29 cellular contexts compared by ENCODE assay signal in genomic region chr11:5115339-5115738, GRCh38. TPM values are rescaled to one million over a fixed set of nuclear protein-coding genes. Genes with fewer than 3 reads are reported as not detected.
A peak's percentile ranks its signal among the peaks of the same experiment; 100 is the strongest.
DNase-seq lines count a peak whose midpoint lies in the region; ATAC-seq, FAIRE-seq and TF ChIP-seq lines count a peak whose summit lies in the region.
"Had no signal": no experiment of that assay in that cellular context is flagged by ENCODE, and none has a peak within 500 bp of the region (broad histone marks: within the 10 kb centered on the region; RNA-seq: fewer than 3 reads in every experiment).

No MANE protein-coding gene starts in this region.

- no peak for ATAC-seq in HepG2
- no peak for ATAC-seq in right lobe of liver
- ATAC-seq in K562, result no peak
- ATAC-seq in GM18511 (IDR thresholded peaks at IDR 0.05; ENCODE audit: unreplicated experiment), result no peak
- ATAC-seq: GM12878 had no signal

- H3K27me3 ChIP-seq in HepG2 (ENCODE audit: control insufficient read depth in 1 of 2, insufficient read depth in 2 of 2, low read length in 2 of 2) (no peaks in the 10 kb centered on the region), right lobe of liver (no peaks in the 10 kb centered on the region), K562 (ENCODE audit: control insufficient read depth in 2 of 2, insufficient read depth in 2 of 2, low read length in 2 of 2) (no peaks in the 10 kb centered on the region)
- H3K27me3 ChIP-seq: BE2C, BLaER1 had no signal

- H3K9me1 ChIP-seq in K562 (ENCODE audit: control insufficient read depth, insufficient read depth, low read length), result no peaks in the 10 kb centered on the region

- H3K79me2 ChIP-seq in HepG2 (ENCODE audit: insufficient read depth, low read length), result no peaks in the 10 kb centered on the region
- H3K79me2 ChIP-seq in K562 (ENCODE audit: control insufficient read depth, insufficient read depth, low read length), result no peaks in the 10 kb centered on the region

- no TSS peak for BruUV-seq in HepG2 (replicated peaks; lab: Mats Ljungman, UMichigan)
- no TSS peak for BruUV-seq in K562 (replicated peaks; lab: Mats Ljungman, UMichigan)

- H3K4me1 ChIP-seq in HepG2 (ENCODE audit: insufficient read depth, low read length) (no peaks in the 10 kb centered on the region), right lobe of liver (no peaks in the 10 kb centered on the region), K562 (replicated peaks in 1 of 2; ENCODE audit: control insufficient read depth in 2 of 2, insufficient read depth in 2 of 2, low read length in 2 of 2) (no peaks in the 10 kb centered on the region)
- H3K4me1 ChIP-seq: BE2C, BLaER1 had no signal

- no peak for TF ChIP-seq CTCF in HepG2 (CRISPR knock-in tag; IDR thresholded peaks at IDR 0.05)
- TF ChIP-seq CTCF in right lobe of liver (IDR thresholded peaks at IDR 0.05), result no peak
- TF ChIP-seq CTCF in K562 (IDR thresholded peaks at IDR 0.05 in 2 of 3, conservative IDR thresholded peaks at IDR 0.05 in 1 of 3; ENCODE audit: insufficient read depth in 2 of 3, low read depth in 1 of 3, low read length in 3 of 3), result no peak

- CTCF ChIA-PET in HepG2 (lab: Yijun Ruan, JAX; ENCODE audit: low intra/inter-chr PET ratio, low total read pairs), result no interaction called here
- CTCF ChIA-PET in K562 (lab: Yijun Ruan, JAX; ENCODE audit: low intra/inter-chr PET ratio), result no interaction called here

- TF ChIP-seq POLR2A in HepG2 (IDR thresholded peaks at IDR 0.05; ENCODE audit: insufficient read depth in 1 of 2, low read depth in 2 of 2, low read length in 2 of 2) (no peak), right lobe of liver (IDR thresholded peaks at IDR 0.05) (no peak), K562 (conservative IDR thresholded peaks at IDR 0.05) (no peak)

- H3K9ac ChIP-seq in HepG2 (ENCODE audit: insufficient read depth, low read depth, low read length) (no peak overlapping the region), K562 (ENCODE audit: insufficient read depth in 1 of 2, low read depth in 2 of 2, low read length in 2 of 2) (no peak overlapping the region)
- H3K9ac ChIP-seq: BLaER1 had no signal

- H3K4me2 ChIP-seq in HepG2 (ENCODE audit: low read depth, low read length) (no peak overlapping the region), K562 (ENCODE audit: insufficient read depth, low read length) (no peak overlapping the region)
- H3K4me2 ChIP-seq: BLaER1 had no signal

- no peaks in the 10 kb centered on the region for H4K20me1 ChIP-seq in HepG2 (ENCODE audit: insufficient read depth, low read length)
- no peaks in the 10 kb centered on the region for H4K20me1 ChIP-seq in K562 (replicated peaks; ENCODE audit: control insufficient read depth, insufficient read depth, low read length)
- H4K20me1 ChIP-seq: BLaER1 had no signal

- TF ChIP-seq EP300 in HepG2 (IDR thresholded peaks at IDR 0.05; ENCODE audit: low read depth in 2 of 2, low read length in 2 of 2) (no peak), HepG2 (CRISPR knock-in tag; IDR thresholded peaks at IDR 0.05; ENCODE audit: borderline replicate concordance) (no peak), K562 (IDR thresholded peaks at IDR 0.05; ENCODE audit: low read length) (no peak)

- H3K9me3 ChIP-seq in HepG2 (ENCODE audit: low read length) (no peaks in the 10 kb centered on the region), right lobe of liver (no peaks in the 10 kb centered on the region), K562 (replicated peaks; ENCODE audit: control insufficient read depth, insufficient read depth, low read depth, low read length) (no peaks in the 10 kb centered on the region)
- H3K9me3 ChIP-seq: BE2C, BLaER1 had no signal

- H3K36me3 ChIP-seq in HepG2 (replicated peaks in 1 of 2; ENCODE audit: control insufficient read depth in 1 of 2, insufficient read depth in 2 of 2, low read length in 2 of 2), result no peaks in the 10 kb centered on the region
- H3K36me3 ChIP-seq in right lobe of liver, result no peaks in the 10 kb centered on the region
- H3K36me3 ChIP-seq in K562 (ENCODE audit: control insufficient read depth, insufficient read depth, low read length), result no peaks in the 10 kb centered on the region
- H3K36me3 ChIP-seq: BE2C, BLaER1 had no signal

- no peak overlapping the region for H3K4me3 ChIP-seq in HepG2 (replicated peaks in 1 of 3; ENCODE audit: insufficient read depth in 1 of 3, low read depth in 2 of 3, low read length in 3 of 3)
- no peak overlapping the region for H3K4me3 ChIP-seq in right lobe of liver
- no peak overlapping the region for H3K4me3 ChIP-seq in K562
- H3K4me3 ChIP-seq: BLaER1, GM12878 had no signal

- H2AFZ ChIP-seq in HepG2 (ENCODE audit: low read length) (no peak overlapping the region), K562 (ENCODE audit: low read depth, low read length) (peak overlapping the region; percentile 13; the same call in 1 of the 2 replicates)

- H3K27ac ChIP-seq in HepG2 (ENCODE audit: extremely low read length, insufficient read depth, low read length) (no peak overlapping the region), right lobe of liver (no peak overlapping the region), K562 (ENCODE audit: extremely low read depth, low read depth, low read length) (no peak overlapping the region)
- H3K27ac ChIP-seq: 22Rv1, BLaER1 had no signal

- DNase-seq in HepG2 (ENCODE audit: low spot score) (no peak), right lobe of liver (no peak), K562 (ENCODE audit: extremely low read depth in 1 of 4, low spot score in 3 of 4) (no peak)
- DNase-seq: ACHN; BE2C; C1 segment of cervical spinal cord; CD4-positive, alpha-beta memory T cell; CD4-positive, CD25-positive, alpha-beta regulatory T cell; CD8-positive, alpha-beta memory T cell; COR-L47; DMS 273 treated with DMSO at 0.1 percent for 48 hours; DMS153; DMS53; DMS79; DND-41; EL; GDM1 had no signal

- in situ Hi-C loops in HepG2 (cut with HindIII; ENCODE audit: extremely low pct_ligation_motif_present, low pct_unique_long_range_greater_than_20kb), result no loop called here
- in situ Hi-C loops in K562 (cut with MboI), result no loop called here

- no peak for FAIRE-seq in HepG2 (lab: Jason Lieb, UNC)
- no peak for FAIRE-seq in K562 (lab: Jason Lieb, UNC)
- FAIRE-seq: GM12878, GM12892, GM18507 had no signal

- WGBS in HepG2 (ENCODE audit: low lambda C conversion rate), result 0% methylated on average over 3 of the region's 3 CpGs
- WGBS in right lobe of liver (ENCODE audit: insufficient coverage, low coverage, low lambda C conversion rate, missing lambda C conversion rate), result 28% methylated on average over 3 of the region's 3 CpGs
- 9% methylated on average over 3 of the region's 3 CpGs for WGBS in K562 (ENCODE audit: insufficient coverage, low coverage, missing lambda C conversion rate)

- POLR2A ChIA-PET in HepG2 (lab: Yijun Ruan, JAX), result no interaction called here
- POLR2A ChIA-PET in K562 (lab: Yijun Ruan, JAX), result interaction anchor here (0.6 kb wide), 1 partner anchor 652 kb away, joined by 4 read pairs; no protein-coding TSS in a partner anchor

- intact Hi-C loops in HepG2 (cut with micrococcal nuclease; ENCODE audit: unreplicated experiment), result no loop called here
- intact Hi-C loops in right lobe of liver (cut with DNase I), result no loop called here
- intact Hi-C loops in K562 (cut with micrococcal nuclease), result no loop called here

- TF ChIP-seq RAD21 in HepG2 (CRISPR knock-in tag; IDR thresholded peaks at IDR 0.05) (no peak), K562 (CRISPR knock-in tag; conservative IDR thresholded peaks at IDR 0.05 in 1 of 2, IDR thresholded peaks at IDR 0.05 in 1 of 2) (no peak)

RNA-seq across cellular contexts. Expression of gene OR52A5, which starts 22.8 kb away (rescaled TPM):
- not detected in 2 replicates for total RNA-seq in HepG2 (2016; rRNA removed; fragmentation: Illumina TruSeq; extraction: Trizol)
- total RNA-seq in HepG2 (2016; cell fraction: cytosol; rRNA removed; fragmentation: Illumina TruSeq; extraction: Trizol; ENCODE audit: low read depth), result not detected in 2 replicates
- total RNA-seq in HepG2 (2016; cell fraction: insoluble cytoplasmic fraction; rRNA removed; fragmentation: Illumina TruSeq; extraction: Trizol), result not detected in 2 replicates
- not detected in 2 replicates for total RNA-seq in HepG2 (2016; cell fraction: membrane; rRNA removed; fragmentation: Illumina TruSeq; extraction: Trizol)
- total RNA-seq in HepG2 (2016; cell fraction: nucleus; rRNA removed; fragmentation: Illumina TruSeq; extraction: Trizol), result not detected in 2 replicates
- not detected in 2 replicates for polyA plus RNA-seq in HepG2 (2011; rRNA removed)
- not detected in 2 replicates for polyA plus RNA-seq in HepG2 (2011; cell fraction: cytosol; rRNA removed)
- not detected in 2 replicates for polyA plus RNA-seq in HepG2 (2011; cell fraction: nucleus; rRNA removed)
- polyA plus RNA-seq in HepG2 (2012), result not detected in 2 replicates
- not detected in 2 replicates for polyA plus RNA-seq in HepG2 (2016; cell fraction: cytosol; fragmentation: Illumina TruSeq; extraction: Trizol; ENCODE audit: low read depth)
- polyA plus RNA-seq in HepG2 (2016; cell fraction: insoluble cytoplasmic fraction; fragmentation: Illumina TruSeq; extraction: Trizol; ENCODE audit: low read depth), result not detected in 2 replicates
- not detected in 2 replicates for polyA plus RNA-seq in HepG2 (2016; cell fraction: membrane; fragmentation: Illumina TruSeq; extraction: Trizol; ENCODE audit: low read depth)
- polyA plus RNA-seq in HepG2 (2016; cell fraction: nucleus; fragmentation: Illumina TruSeq; extraction: Trizol; ENCODE audit: insufficient read depth, low read depth), result not detected in 2 replicates
- polyA minus RNA-seq in HepG2 (2011; rRNA and poly(A)+ RNA removed; ENCODE audit: low replicate concordance), result not detected in 2 replicates
- not detected in 2 replicates for polyA minus RNA-seq in HepG2 (2011; cell fraction: cytosol; rRNA and poly(A)+ RNA removed)
- polyA minus RNA-seq in HepG2 (2011; cell fraction: nucleus; rRNA and poly(A)+ RNA removed), result not detected in 2 replicates
- not detected for total RNA-seq in right lobe of liver
- 0.07 and 0.12 TPM in 2 replicates for total RNA-seq in K562 (2011; cell fraction: chromatin; rRNA removed; ENCODE audit: low replicate concordance)
- total RNA-seq in K562 (2011; cell fraction: nucleolus; rRNA removed), result 0.13 TPM in 1 of 2 replicates, not detected in the other
- 0.88 and 1.8 TPM in 2 replicates for total RNA-seq in K562 (2011; cell fraction: nucleoplasm; rRNA removed)
- total RNA-seq in K562 (2014; rRNA removed), result 0.04 TPM in 1 of 2 replicates, not detected in the other
- 0.04 TPM in 1 of 2 replicates, not detected in the other for total RNA-seq in K562 (2014; rRNA removed; fragmentation: Illumina TruSeq; extraction: Trizol)
- not detected in 2 replicates for total RNA-seq in K562 (2015; rRNA removed; fragmentation: Illumina TruSeq; extraction: Trizol)
- not detected in 2 replicates for total RNA-seq in K562 (2021)
- not detected in 2 replicates for polyA plus RNA-seq in K562 (2011; rRNA removed)
- not detected in 2 replicates for polyA plus RNA-seq in K562 (2011; cell fraction: cytosol; rRNA removed)
- polyA plus RNA-seq in K562 (2011; cell fraction: nucleus; rRNA removed), result not detected in 2 replicates
- polyA plus RNA-seq in K562 (2012), result 0.08 and 0.73 TPM in 2 replicates
- not detected in 2 replicates for polyA plus RNA-seq in K562 (2014; fragmentation: Illumina TruSeq; extraction: Trizol)
- 1 to 10 TPM in 1 of 2 experiments, under 1 TPM in 1; 0.94 to 1.1 TPM for polyA plus RNA-seq in K562 (2014; fragmentation: Nextera tagmentation; extraction: Ambion mirVana)
- polyA plus RNA-seq in K562 (2014; rRNA removed), result not detected in 2 replicates
- polyA minus RNA-seq in K562 (2011; rRNA and poly(A)+ RNA removed), result 0.03 and 0.07 TPM in 2 replicates
- polyA minus RNA-seq in K562 (2011; cell fraction: cytosol; rRNA and poly(A)+ RNA removed), result not detected in 2 replicates
- polyA minus RNA-seq in K562 (2011; cell fraction: nucleus; rRNA and poly(A)+ RNA removed), result 0.11 and 0.13 TPM in 2 replicates
- total RNA-seq: A172; A673; CD4-positive, alpha-beta memory T cell; CD4-positive, CD25-positive, alpha-beta regulatory T cell; CD8-positive, alpha-beta memory T cell; Daoy; G401; GM12878 had no signal
- polyA plus RNA-seq: AG04450; CD14-positive monocyte; CD4-positive, alpha-beta memory T cell; CD4-positive, CD25-positive, alpha-beta regulatory T cell; CD8-positive, alpha-beta memory T cell; GM12878 had no signal

RNA-seq across cellular contexts. Expression of gene OR52A1, which starts 39.2 kb away (rescaled TPM):
- total RNA-seq in HepG2 (2016; rRNA removed; fragmentation: Illumina TruSeq; extraction: Trizol) (not detected in 2 replicates), right lobe of liver (under 1 TPM in 1 of 6 experiments, not detected in 5; 0.04 TPM), K562 (2014; rRNA removed) (not detected in 2 replicates), K562 (2014; rRNA removed; fragmentation: Illumina TruSeq; extraction: Trizol) (0.04 and 0.06 TPM in 2 replicates), K562 (2015; rRNA removed; fragmentation: Illumina TruSeq; extraction: Trizol) (under 0.01 and 0.04 TPM in 2 replicates), K562 (2021) (0.11 TPM in 1 of 2 replicates, not detected in the other)
- not detected in 2 replicates for total RNA-seq in HepG2 (2016; cell fraction: cytosol; rRNA removed; fragmentation: Illumina TruSeq; extraction: Trizol; ENCODE audit: low read depth)
- total RNA-seq in HepG2 (2016; cell fraction: insoluble cytoplasmic fraction; rRNA removed; fragmentation: Illumina TruSeq; extraction: Trizol), result not detected in 2 replicates
- not detected in 2 replicates for total RNA-seq in HepG2 (2016; cell fraction: membrane; rRNA removed; fragmentation: Illumina TruSeq; extraction: Trizol)
- total RNA-seq in HepG2 (2016; cell fraction: nucleus; rRNA removed; fragmentation: Illumina TruSeq; extraction: Trizol), result not detected in 2 replicates
- polyA plus RNA-seq in HepG2 (2011; rRNA removed) (not detected in 2 replicates), K562 (2011; rRNA removed) (not detected in 2 replicates), K562 (2014; fragmentation: Illumina TruSeq; extraction: Trizol) (0.33 TPM in 1 of 2 replicates, not detected in the other), K562 (2014; fragmentation: Nextera tagmentation; extraction: Ambion mirVana) (under 1 TPM; 0.15 to 0.21 TPM), K562 (2014; rRNA removed) (not detected in 2 replicates)
- polyA plus RNA-seq in HepG2 (2011; cell fraction: cytosol; rRNA removed), result not detected in 2 replicates
- not detected in 2 replicates for polyA plus RNA-seq in HepG2 (2011; cell fraction: nucleus; rRNA removed)
- polyA plus RNA-seq in HepG2 (2012), result not detected in 2 replicates
- not detected in 2 replicates for polyA plus RNA-seq in HepG2 (2016; cell fraction: cytosol; fragmentation: Illumina TruSeq; extraction: Trizol; ENCODE audit: low read depth)
- not detected in 2 replicates for polyA plus RNA-seq in HepG2 (2016; cell fraction: insoluble cytoplasmic fraction; fragmentation: Illumina TruSeq; extraction: Trizol; ENCODE audit: low read depth)
- not detected in 2 replicates for polyA plus RNA-seq in HepG2 (2016; cell fraction: membrane; fragmentation: Illumina TruSeq; extraction: Trizol; ENCODE audit: low read depth)
- polyA plus RNA-seq in HepG2 (2016; cell fraction: nucleus; fragmentation: Illumina TruSeq; extraction: Trizol; ENCODE audit: insufficient read depth, low read depth), result not detected in 2 replicates
- not detected in 2 replicates for polyA minus RNA-seq in HepG2 (2011; rRNA and poly(A)+ RNA removed; ENCODE audit: low replicate concordance)
- not detected in 2 replicates for polyA minus RNA-seq in HepG2 (2011; cell fraction: cytosol; rRNA and poly(A)+ RNA removed)
- not detected in 2 replicates for polyA minus RNA-seq in HepG2 (2011; cell fraction: nucleus; rRNA and poly(A)+ RNA removed)
- 0.04 TPM in 1 of 2 replicates, not detected in the other for total RNA-seq in K562 (2011; cell fraction: chromatin; rRNA removed; ENCODE audit: low replicate concordance)
- 0.13 TPM in 1 of 2 replicates, not detected in the other for total RNA-seq in K562 (2011; cell fraction: nucleolus; rRNA removed)
- total RNA-seq in K562 (2011; cell fraction: nucleoplasm; rRNA removed), result 0.95 and 1.4 TPM in 2 replicates
- polyA plus RNA-seq in K562 (2011; cell fraction: cytosol; rRNA removed), result 0.06 and 0.10 TPM in 2 replicates
- 0.01 and 0.04 TPM in 2 replicates for polyA plus RNA-seq in K562 (2011; cell fraction: nucleus; rRNA removed)
- polyA plus RNA-seq in K562 (2012), result 0.04 TPM in 1 of 2 replicates, not detected in the other
- 0.03 TPM in 1 of 2 replicates, not detected in the other for polyA minus RNA-seq in K562 (2011; rRNA and poly(A)+ RNA removed)
- polyA minus RNA-seq in K562 (2011; cell fraction: cytosol; rRNA and poly(A)+ RNA removed), result not detected in 2 replicates
- under 0.01 TPM in 1 of 2 replicates, not detected in the other for polyA minus RNA-seq in K562 (2011; cell fraction: nucleus; rRNA and poly(A)+ RNA removed)
- total RNA-seq: A172; A673; CD4-positive, alpha-beta memory T cell; CD4-positive, CD25-positive, alpha-beta regulatory T cell; CD8-positive, alpha-beta memory T cell; Daoy; G401; GM12878 had no signal
- polyA plus RNA-seq: AG04450; CD14-positive monocyte; CD4-positive, alpha-beta memory T cell; CD4-positive, CD25-positive, alpha-beta regulatory T cell; CD8-positive, alpha-beta memory T cell; GM12878 had no signal

RNA-seq across cellular contexts. Expression of gene OR52E1, which starts 46.0 kb away (rescaled TPM):
- not detected in 2 replicates for total RNA-seq in HepG2 (2016; rRNA removed; fragmentation: Illumina TruSeq; extraction: Trizol)
- not detected in 2 replicates for total RNA-seq in HepG2 (2016; cell fraction: cytosol; rRNA removed; fragmentation: Illumina TruSeq; extraction: Trizol; ENCODE audit: low read depth)
- not detected in 2 replicates for total RNA-seq in HepG2 (2016; cell fraction: insoluble cytoplasmic fraction; rRNA removed; fragmentation: Illumina TruSeq; extraction: Trizol)
- total RNA-seq in HepG2 (2016; cell fraction: membrane; rRNA removed; fragmentation: Illumina TruSeq; extraction: Trizol), result not detected in 2 replicates
- not detected in 2 replicates for total RNA-seq in HepG2 (2016; cell fraction: nucleus; rRNA removed; fragmentation: Illumina TruSeq; extraction: Trizol)
- polyA plus RNA-seq in HepG2 (2011; rRNA removed), result not detected in 2 replicates
- not detected in 2 replicates for polyA plus RNA-seq in HepG2 (2011; cell fraction: cytosol; rRNA removed)
- polyA plus RNA-seq in HepG2 (2011; cell fraction: nucleus; rRNA removed), result not detected in 2 replicates
- not detected in 2 replicates for polyA plus RNA-seq in HepG2 (2012)
- polyA plus RNA-seq in HepG2 (2016; cell fraction: cytosol; fragmentation: Illumina TruSeq; extraction: Trizol; ENCODE audit: low read depth), result not detected in 2 replicates
- polyA plus RNA-seq in HepG2 (2016; cell fraction: insoluble cytoplasmic fraction; fragmentation: Illumina TruSeq; extraction: Trizol; ENCODE audit: low read depth), result not detected in 2 replicates
- not detected in 2 replicates for polyA plus RNA-seq in HepG2 (2016; cell fraction: membrane; fragmentation: Illumina TruSeq; extraction: Trizol; ENCODE audit: low read depth)
- not detected in 2 replicates for polyA plus RNA-seq in HepG2 (2016; cell fraction: nucleus; fragmentation: Illumina TruSeq; extraction: Trizol; ENCODE audit: insufficient read depth, low read depth)
- not detected in 2 replicates for polyA minus RNA-seq in HepG2 (2011; rRNA and poly(A)+ RNA removed; ENCODE audit: low replicate concordance)
- not detected in 2 replicates for polyA minus RNA-seq in HepG2 (2011; cell fraction: cytosol; rRNA and poly(A)+ RNA removed)
- polyA minus RNA-seq in HepG2 (2011; cell fraction: nucleus; rRNA and poly(A)+ RNA removed), result not detected in 2 replicates
- not detected for total RNA-seq in right lobe of liver
- not detected in 2 replicates for total RNA-seq in K562 (2011; cell fraction: chromatin; rRNA removed; ENCODE audit: low replicate concordance)
- total RNA-seq in K562 (2011; cell fraction: nucleolus; rRNA removed), result not detected in 2 replicates
- total RNA-seq in K562 (2011; cell fraction: nucleoplasm; rRNA removed), result not detected in 2 replicates
- not detected in 2 replicates for total RNA-seq in K562 (2014; rRNA removed)
- total RNA-seq in K562 (2014; rRNA removed; fragmentation: Illumina TruSeq; extraction: Trizol), result not detected in 2 replicates
- not detected in 2 replicates for total RNA-seq in K562 (2015; rRNA removed; fragmentation: Illumina TruSeq; extraction: Trizol)
- total RNA-seq in K562 (2021), result not detected in 2 replicates
- polyA plus RNA-seq in K562 (2011; rRNA removed), result not detected in 2 replicates
- polyA plus RNA-seq in K562 (2011; cell fraction: cytosol; rRNA removed), result not detected in 2 replicates
- polyA plus RNA-seq in K562 (2011; cell fraction: nucleus; rRNA removed), result not detected in 2 replicates
- polyA plus RNA-seq in K562 (2012), result not detected in 2 replicates
- not detected in 2 replicates for polyA plus RNA-seq in K562 (2014; fragmentation: Illumina TruSeq; extraction: Trizol)
- polyA plus RNA-seq in K562 (2014; fragmentation: Nextera tagmentation; extraction: Ambion mirVana), result not detected
- not detected in 2 replicates for polyA plus RNA-seq in K562 (2014; rRNA removed)
- polyA minus RNA-seq in K562 (2011; rRNA and poly(A)+ RNA removed), result not detected in 2 replicates
- not detected in 2 replicates for polyA minus RNA-seq in K562 (2011; cell fraction: cytosol; rRNA and poly(A)+ RNA removed)
- not detected in 2 replicates for polyA minus RNA-seq in K562 (2011; cell fraction: nucleus; rRNA and poly(A)+ RNA removed)
- total RNA-seq: A172; A673; CD4-positive, alpha-beta memory T cell; CD4-positive, CD25-positive, alpha-beta regulatory T cell; CD8-positive, alpha-beta memory T cell; Daoy; G401; GM12878 had no signal
- polyA plus RNA-seq: AG04450; CD14-positive monocyte; CD4-positive, alpha-beta memory T cell; CD4-positive, CD25-positive, alpha-beta regulatory T cell; CD8-positive, alpha-beta memory T cell; GM12878 had no signal

RNA-seq across cellular contexts. Expression of gene OR52E2, which starts 55.9 kb away (rescaled TPM):
- total RNA-seq in HepG2 (2016; rRNA removed; fragmentation: Illumina TruSeq; extraction: Trizol) (not detected in 2 replicates), right lobe of liver (not detected), K562 (2014; rRNA removed) (not detected in 2 replicates), K562 (2014; rRNA removed; fragmentation: Illumina TruSeq; extraction: Trizol) (not detected in 2 replicates), K562 (2015; rRNA removed; fragmentation: Illumina TruSeq; extraction: Trizol) (not detected in 2 replicates), K562 (2021) (not detected in 2 replicates)
- total RNA-seq in HepG2 (2016; cell fraction: cytosol; rRNA removed; fragmentation: Illumina TruSeq; extraction: Trizol; ENCODE audit: low read depth), result not detected in 2 replicates
- total RNA-seq in HepG2 (2016; cell fraction: insoluble cytoplasmic fraction; rRNA removed; fragmentation: Illumina TruSeq; extraction: Trizol), result not detected in 2 replicates
- not detected in 2 replicates for total RNA-seq in HepG2 (2016; cell fraction: membrane; rRNA removed; fragmentation: Illumina TruSeq; extraction: Trizol)
- total RNA-seq in HepG2 (2016; cell fraction: nucleus; rRNA removed; fragmentation: Illumina TruSeq; extraction: Trizol), result not detected in 2 replicates
- polyA plus RNA-seq in HepG2 (2011; rRNA removed) (not detected in 2 replicates), K562 (2011; rRNA removed) (not detected in 2 replicates), K562 (2014; fragmentation: Illumina TruSeq; extraction: Trizol) (not detected in 2 replicates), K562 (2014; fragmentation: Nextera tagmentation; extraction: Ambion mirVana) (not detected), K562 (2014; rRNA removed) (not detected in 2 replicates)
- polyA plus RNA-seq in HepG2 (2011; cell fraction: cytosol; rRNA removed), result not detected in 2 replicates
- polyA plus RNA-seq in HepG2 (2011; cell fraction: nucleus; rRNA removed), result not detected in 2 replicates
- polyA plus RNA-seq in HepG2 (2012), result not detected in 2 replicates
- polyA plus RNA-seq in HepG2 (2016; cell fraction: cytosol; fragmentation: Illumina TruSeq; extraction: Trizol; ENCODE audit: low read depth), result not detected in 2 replicates
- polyA plus RNA-seq in HepG2 (2016; cell fraction: insoluble cytoplasmic fraction; fragmentation: Illumina TruSeq; extraction: Trizol; ENCODE audit: low read depth), result not detected in 2 replicates
- polyA plus RNA-seq in HepG2 (2016; cell fraction: membrane; fragmentation: Illumina TruSeq; extraction: Trizol; ENCODE audit: low read depth), result not detected in 2 replicates
- polyA plus RNA-seq in HepG2 (2016; cell fraction: nucleus; fragmentation: Illumina TruSeq; extraction: Trizol; ENCODE audit: insufficient read depth, low read depth), result not detected in 2 replicates
- not detected in 2 replicates for polyA minus RNA-seq in HepG2 (2011; rRNA and poly(A)+ RNA removed; ENCODE audit: low replicate concordance)
- not detected in 2 replicates for polyA minus RNA-seq in HepG2 (2011; cell fraction: cytosol; rRNA and poly(A)+ RNA removed)
- not detected in 2 replicates for polyA minus RNA-seq in HepG2 (2011; cell fraction: nucleus; rRNA and poly(A)+ RNA removed)
- not detected in 2 replicates for total RNA-seq in K562 (2011; cell fraction: chromatin; rRNA removed; ENCODE audit: low replicate concordance)
- total RNA-seq in K562 (2011; cell fraction: nucleolus; rRNA removed), result not detected in 2 replicates
- not detected in 2 replicates for total RNA-seq in K562 (2011; cell fraction: nucleoplasm; rRNA removed)
- polyA plus RNA-seq in K562 (2011; cell fraction: cytosol; rRNA removed), result not detected in 2 replicates
- not detected in 2 replicates for polyA plus RNA-seq in K562 (2011; cell fraction: nucleus; rRNA removed)
- polyA plus RNA-seq in K562 (2012), result not detected in 2 replicates
- not detected in 2 replicates for polyA minus RNA-seq in K562 (2011; rRNA and poly(A)+ RNA removed)
- not detected in 2 replicates for polyA minus RNA-seq in K562 (2011; cell fraction: cytosol; rRNA and poly(A)+ RNA removed)
- polyA minus RNA-seq in K562 (2011; cell fraction: nucleus; rRNA and poly(A)+ RNA removed), result not detected in 2 replicates
- total RNA-seq: A172; A673; CD4-positive, alpha-beta memory T cell; CD4-positive, CD25-positive, alpha-beta regulatory T cell; CD8-positive, alpha-beta memory T cell; Daoy; G401; GM12878 had no signal
- polyA plus RNA-seq: AG04450; CD14-positive monocyte; CD4-positive, alpha-beta memory T cell; CD4-positive, CD25-positive, alpha-beta regulatory T cell; CD8-positive, alpha-beta memory T cell; GM12878 had no signal

Comparison
In these comparisons a context has a peak if more than half of its experiments do, and no peak if none do; other contexts are left out.
1. Of the 241 proteins assayed by ChIP-seq in both HepG2 and K562: peak only in HepG2: MAFK; only in K562: MAFF; in both: none; in neither: 239.